Comparison of ENCODE assay signal across 9 cellular contexts in the genomic region with DNA sequence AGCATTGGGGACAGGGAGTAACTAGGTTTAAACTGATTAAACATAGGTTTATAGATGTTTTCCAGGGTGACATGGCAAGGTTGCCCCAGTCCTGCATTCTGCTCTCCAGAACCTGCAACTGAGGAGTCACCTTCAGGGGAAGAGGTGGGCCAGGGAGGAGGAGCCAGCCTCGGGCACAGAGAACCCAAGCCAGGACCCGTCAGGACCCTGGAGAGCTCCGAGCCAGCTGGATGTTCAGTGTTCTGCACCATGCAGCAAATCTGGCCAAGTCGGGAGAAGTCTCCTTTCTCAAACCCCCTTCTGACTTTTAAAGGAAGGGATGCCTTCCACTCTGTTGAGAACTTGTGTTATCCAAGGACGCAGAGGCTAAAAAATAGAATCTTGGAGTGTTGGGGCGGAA.
DNase-seq lines count a peak whose midpoint lies in the region; ATAC-seq lines count a peak whose summit lies in the region.
"Had no signal": no experiment of that assay in that cellular context is flagged by ENCODE, and none has a peak within 500 bp of the region (broad histone marks: within the 10 kb centered on the region; RNA-seq: fewer than 3 reads in every experiment).

No MANE protein-coding gene starts in this region.

- no peak overlapping the region for H4K91ac ChIP-seq in trophoblast cell (ENCODE audit: low read depth, low read length)

- in situ Hi-C loops in SK-MEL-5 (cut with HindIII; ENCODE audit: low pct_unique_long_range_greater_than_20kb, low sequenced_read_pairs): no loop called here

- no peak overlapping the region for H4K8ac ChIP-seq in trophoblast cell (ENCODE audit: low read depth, low read length)

- no peak overlapping the region for H3K4me3 ChIP-seq in trophoblast cell (ENCODE audit: low read depth, low read length)

- ATAC-seq in stimulated activated memory B cell treated with anti-CD40 and anti-IgM and Interleukin-4, amounts not matched to agents 10 μg/mL and 1 μg/mL and 100 μg/mL, for 72 hours: no peak

- H3K79me2 ChIP-seq in trophoblast cell (ENCODE audit: control insufficient read depth, insufficient read depth, low read length, poor library complexity): no peaks in the 10 kb centered on the region

- H3K18ac ChIP-seq in trophoblast cell (ENCODE audit: low read length): no peak overlapping the region

- H3K9ac ChIP-seq in trophoblast cell (ENCODE audit: low read length): no peak overlapping the region

- H2AK5ac ChIP-seq in trophoblast cell (ENCODE audit: low read length): no peak overlapping the region

- no peaks in the 10 kb centered on the region for H3K4me1 Mint-ChIP-seq in stimulated activated memory B cell treated with anti-CD40 and anti-IgM and Interleukin-4, amounts not matched to agents 10 μg/mL and 1 μg/mL and 100 μg/mL, for 72 hours

- H3K27ac ChIP-seq in trophoblast cell (ENCODE audit: low read depth, low read length): no peak overlapping the region

- H3K9me3 Mint-ChIP-seq in stimulated activated memory B cell treated with anti-CD40 and anti-IgM and Interleukin-4, amounts not matched to agents 10 μg/mL and 1 μg/mL and 100 μg/mL, for 72 hours: no peaks in the 10 kb centered on the region

- H3K4me3 Mint-ChIP-seq in stimulated activated memory B cell treated with anti-CD40 and anti-IgM and Interleukin-4, amounts not matched to agents 10 μg/mL and 1 μg/mL and 100 μg/mL, for 72 hours: no peak overlapping the region
- H3K4me3 Mint-ChIP-seq: activated naive CD8-positive, alpha-beta T cell had no signal

- no peaks in the 10 kb centered on the region for H3K79me1 ChIP-seq in trophoblast cell (ENCODE audit: low read length)

- H3K27me3 ChIP-seq in trophoblast cell (ENCODE audit: insufficient read depth, low read length): no peaks in the 10 kb centered on the region

- no peaks in the 10 kb centered on the region for H3K36me3 Mint-ChIP-seq in stimulated activated memory B cell treated with anti-CD40 and anti-IgM and Interleukin-4, amounts not matched to agents 10 μg/mL and 1 μg/mL and 100 μg/mL, for 72 hours
- H3K36me3 Mint-ChIP-seq: activated naive CD8-positive, alpha-beta T cell had no signal

- peaks cover 52% of the 10 kb centered on the region for H3K27me3 Mint-ChIP-seq in stimulated activated memory B cell treated with anti-CD40 and anti-IgM and Interleukin-4, amounts not matched to agents 10 μg/mL and 1 μg/mL and 100 μg/mL, for 72 hours

- no peak overlapping the region for H3K23ac ChIP-seq in trophoblast cell (ENCODE audit: low read length)

- no peak overlapping the region for H2AFZ ChIP-seq in trophoblast cell (ENCODE audit: insufficient read depth, low read length, poor library complexity)

- H3K14ac ChIP-seq in trophoblast cell (ENCODE audit: low read length): no peak overlapping the region

- no peak overlapping the region for H2BK120ac ChIP-seq in trophoblast cell (ENCODE audit: insufficient read depth, low read length, poor library complexity)

- WGBS in trophoblast cell (ENCODE audit: extremely low coverage, insufficient coverage, insufficient read length): no CpG with 5 or more reads among the region's 6 CpGs

- H2BK12ac ChIP-seq in trophoblast cell (ENCODE audit: low read length): no peak overlapping the region

- H3K4me1 ChIP-seq in trophoblast cell (ENCODE audit: control insufficient read depth in 1 of 2, insufficient read depth in 2 of 2, low read length in 2 of 2): no peaks in the 10 kb centered on the region

- H3K36me3 ChIP-seq in trophoblast cell (ENCODE audit: control insufficient read depth in 1 of 2, insufficient read depth in 2 of 2, low read length in 2 of 2): no peaks in the 10 kb centered on the region

- DNase-seq in GM19240 (ENCODE audit: insufficient read length, low spot score): peak; percentile 31
- DNase-seq in SK-MEL-5 (ENCODE audit: low read depth, low spot score): peak; percentile 24
- peak; percentile 27 for DNase-seq in dedifferentiated amniotic fluid mesenchymal stem cell (ENCODE audit: extremely low spot score)
- DNase-seq in trophoblast cell: peak; percentile 32 to 73
- no peak for DNase-seq in DMS114 treated with DMSO at 0.1 percent for 48 hours (lab: John Stamatoyannopoulos, UW; ENCODE audit: unreplicated experiment)
- no peak for DNase-seq in GDM1 (lab: John Stamatoyannopoulos, UW)
- no peak for DNase-seq in NCI-H146 (lab: John Stamatoyannopoulos, UW)

- no peak overlapping the region for H2BK5ac ChIP-seq in trophoblast cell (ENCODE audit: low read depth, low read length, poor library complexity)

- H4K12ac ChIP-seq in trophoblast cell (ENCODE audit: low read depth, low read length): no peak overlapping the region

- H3K4ac ChIP-seq in trophoblast cell (ENCODE audit: low read depth, low read length): no peak overlapping the region

- no peak overlapping the region for H3K4me2 ChIP-seq in trophoblast cell (ENCODE audit: low read length)

- H3K27ac Mint-ChIP-seq in stimulated activated memory B cell treated with anti-CD40 and anti-IgM and Interleukin-4, amounts not matched to agents 10 μg/mL and 1 μg/mL and 100 μg/mL, for 72 hours: no peak overlapping the region
- H3K27ac Mint-ChIP-seq: activated naive CD8-positive, alpha-beta T cell had no signal

- H3K9me3 ChIP-seq in trophoblast cell (ENCODE audit: insufficient read depth, low read depth, low read length): no peaks in the 10 kb centered on the region

Comparison
In these comparisons a context has a peak if more than half of its experiments do, and no peak if none do; other contexts are left out.
1. DNase-seq: peak in GM19240 (single experiment), SK-MEL-5 (single experiment), dedifferentiated amniotic fluid mesenchymal stem cell (single experiment) and trophoblast cell (2 of 2); none in DMS114 treated with DMSO at 0.1 percent for 48 hours (single experiment), GDM1 (single experiment) and NCI-H146 (single experiment).